Comparison of ENCODE assay signal across 14 cellular contexts in the genomic region with DNA sequence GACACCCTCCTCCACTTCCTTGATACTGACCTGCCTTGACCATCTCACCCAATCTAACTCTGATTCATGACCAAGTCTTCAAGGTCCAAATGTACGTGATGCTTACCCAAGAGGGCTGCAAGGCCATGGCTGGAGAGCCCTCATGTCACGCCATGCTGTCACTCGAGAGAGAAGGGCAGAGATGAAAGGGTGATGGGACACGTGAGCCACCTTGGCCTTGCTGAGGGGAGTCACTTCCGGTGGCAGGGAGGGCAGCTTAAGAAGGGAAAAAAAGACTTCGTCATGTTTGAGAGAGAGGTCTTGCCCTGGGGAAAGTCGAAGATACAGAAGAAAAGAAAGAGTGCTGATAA. TPM values are rescaled to one million over a fixed set of nuclear protein-coding genes. Genes with fewer than 3 reads are reported as not detected.
DNase-seq lines count a peak whose midpoint lies in the region; ATAC-seq and TF ChIP-seq lines count a peak whose summit lies in the region.
"Had no signal": no experiment of that assay in that cellular context is flagged by ENCODE, and none has a peak within 500 bp of the region (broad histone marks: within the 10 kb centered on the region; RNA-seq: fewer than 3 reads in every experiment).

No MANE protein-coding gene starts in this region.

- peaks cover 78 to 89% (median 89%) of the 10 kb centered on the region in 10 experiments for H3K4me1 ChIP-seq in BLaER1 treated with 17β-estradiol and CSF1 and Interleukin-3, amounts not matched to agents 10 nM and 100 nM
- H3K4me1 ChIP-seq in Loucy (ENCODE audit: insufficient read depth, low read length, poor library complexity, severe bottlenecking) (peaks cover 38% of the 10 kb centered on the region), liver (ENCODE audit: control insufficient read depth in 4 of 4, insufficient read depth in 4 of 4, low read length in 3 of 4) (peaks cover 6 to 37% (median 30%) of the 10 kb centered on the region in 4 donors)
- no peaks in the 10 kb centered on the region for H3K4me1 ChIP-seq in CD8-positive, alpha-beta memory T cell (ENCODE audit: insufficient read depth, low read length)

- peaks cover 0 to 2% (median 0%) of the 10 kb centered on the region in 3 donors for H3K36me3 Mint-ChIP-seq in CD8-positive, alpha-beta memory T cell

- H3K27me3 Mint-ChIP-seq in CD8-positive, alpha-beta memory T cell: peaks cover 2 to 4% of the 10 kb centered on the region in 2 donors

- peak overlapping the region in 3 of 11 experiments; percentile 30 to 44 (median 42); a peak in 5 of 22 replicates for H3K9ac ChIP-seq in BLaER1 treated with 17β-estradiol and CSF1 and Interleukin-3, amounts not matched to agents 10 nM and 100 nM
- H3K9ac ChIP-seq in Loucy (ENCODE audit: low read depth, low read length, poor library complexity, severe bottlenecking) (no peak overlapping the region), liver (ENCODE audit: low read depth in 1 of 2, low read length in 2 of 2) (peak overlapping the region in 1 of 2 donors; percentile 40)

- TF ChIP-seq CTCF in 22Rv1 (IDR thresholded peaks at IDR 0.05) (no peak), Loucy (conservative IDR thresholded peaks at IDR 0.05; ENCODE audit: low read length) (no peak), liver (IDR thresholded peaks at IDR 0.05; ENCODE audit: low read depth, low read length, missing input control) (no peak)

- H3K4me1 Mint-ChIP-seq in CD8-positive, alpha-beta memory T cell: peaks cover 12 to 19% (median 14%) of the 10 kb centered on the region in 3 donors

- H3K27me3 ChIP-seq in BLaER1 treated with 17β-estradiol and CSF1 and Interleukin-3, amounts not matched to agents 10 nM and 100 nM: no peaks in the 10 kb centered on the region
- H3K27me3 ChIP-seq in Loucy (ENCODE audit: insufficient read depth, low read length, poor library complexity, severe bottlenecking): no peaks in the 10 kb centered on the region
- no peaks in the 10 kb centered on the region for H3K27me3 ChIP-seq in liver (ENCODE audit: control insufficient read depth in 4 of 4, insufficient read depth in 4 of 4, low read length in 3 of 4)
- no peaks in the 10 kb centered on the region for H3K27me3 ChIP-seq in CD8-positive, alpha-beta memory T cell (ENCODE audit: insufficient read depth, low read length, poor library complexity, severe bottlenecking)

- no peak for DNase-seq in HCEC 1CT
- no peak for DNase-seq in CD8-positive, alpha-beta memory T cell
- no peak for DNase-seq in C1 segment of cervical spinal cord (lab: John Stamatoyannopoulos, UW)
- DNase-seq: DMS 273 treated with DMSO at 0.1 percent for 48 hours, H7, MV-4-11, NCI-H1417 treated with DMSO at 0.1 percent for 48 hours, NCI-H1930, NCI-H82 had no signal

- H3K9me3 ChIP-seq in BLaER1 treated with 17β-estradiol and CSF1 and Interleukin-3, amounts not matched to agents 10 nM and 100 nM (replicated peaks in 1 of 11): no peaks in the 10 kb centered on the region
- H3K9me3 ChIP-seq in Loucy (ENCODE audit: insufficient read depth, low read depth, low read length) (no peaks in the 10 kb centered on the region), liver (ENCODE audit: control insufficient read depth in 4 of 4, low read length in 3 of 4) (no peaks in the 10 kb centered on the region)
- no peaks in the 10 kb centered on the region for H3K9me3 ChIP-seq in CD8-positive, alpha-beta memory T cell (ENCODE audit: low read length)

- no peaks in the 10 kb centered on the region for H3K9me2 ChIP-seq in Loucy (replicated peaks; ENCODE audit: low read depth, low read length)

- H3K4me3 ChIP-seq in BLaER1 treated with 17β-estradiol and CSF1 and Interleukin-3, amounts not matched to agents 10 nM and 100 nM: no peak overlapping the region
- H3K4me3 ChIP-seq in Loucy (ENCODE audit: low read length, poor library complexity, severe bottlenecking) (no peak overlapping the region), liver (ENCODE audit: low read depth in 1 of 3, low read length in 3 of 3) (no peak overlapping the region)
- H3K4me3 ChIP-seq in CD8-positive, alpha-beta memory T cell (ENCODE audit: low read length): no peak overlapping the region

- 82% methylated on average over 7 of the region's 7 CpGs for WGBS in liver

- ATAC-seq in HG03280 (IDR thresholded peaks at IDR 0.05; ENCODE audit: unreplicated experiment): no peak

- TF ChIP-seq RAD21 in liver (IDR thresholded peaks at IDR 0.05): no peak

- CTCF ChIA-PET in CD8-positive, alpha-beta memory T cell (lab: Charles Lee): interaction anchor here (1.3 kb wide), 1 partner anchor 26 kb away, joined by 3 read pairs; no protein-coding TSS in a partner anchor

- H2AFZ ChIP-seq in Loucy (ENCODE audit: low read length): peak overlapping the region; percentile 46

- H3K4me2 ChIP-seq in BLaER1 treated with 17β-estradiol and CSF1 and Interleukin-3, amounts not matched to agents 10 nM and 100 nM: peak overlapping the region; percentile 79 to 97 (median 90)
- H3K4me2 ChIP-seq in Loucy (ENCODE audit: low read depth, low read length, poor library complexity, severe bottlenecking): no peak overlapping the region

- peak overlapping the region in 2 of 7 donors; percentile 42 to 77 for H3K4me3 Mint-ChIP-seq in CD8-positive, alpha-beta memory T cell

- POLR2A ChIA-PET in CD8-positive, alpha-beta memory T cell (lab: Charles Lee): no interaction called here

- peaks cover 0 to 3% (median 0%) of the 10 kb centered on the region in 11 experiments; a peak in 5 of 22 replicates for H3K36me3 ChIP-seq in BLaER1 treated with 17β-estradiol and CSF1 and Interleukin-3, amounts not matched to agents 10 nM and 100 nM
- H3K36me3 ChIP-seq in Loucy (ENCODE audit: insufficient read depth, low read length) (no peaks in the 10 kb centered on the region), liver (ENCODE audit: control insufficient read depth in 4 of 4, insufficient read depth in 3 of 4, low read depth in 1 of 4, low read length in 3 of 4) (no peaks in the 10 kb centered on the region)
- H3K36me3 ChIP-seq in CD8-positive, alpha-beta memory T cell (ENCODE audit: insufficient read depth, low read length): no peaks in the 10 kb centered on the region

- no peak overlapping the region for H3K27ac Mint-ChIP-seq in CD8-positive, alpha-beta memory T cell

- H4K20me1 ChIP-seq in BLaER1 treated with 17β-estradiol and CSF1 and Interleukin-3, amounts not matched to agents 10 nM and 100 nM: peaks cover 5 to 13% (median 10%) of the 10 kb centered on the region in 11 experiments; a peak in 20 of 22 replicates
- H4K20me1 ChIP-seq in Loucy (ENCODE audit: insufficient read depth, low read length, poor library complexity, severe bottlenecking): no peaks in the 10 kb centered on the region

- H3K27ac ChIP-seq in 22Rv1 (peak overlapping the region; percentile 40), liver (ENCODE audit: low read depth in 1 of 2, low read length in 2 of 2) (peak overlapping the region; percentile 63 to 65)
- H3K27ac ChIP-seq in BLaER1 treated with 17β-estradiol and CSF1 and Interleukin-3, amounts not matched to agents 10 nM and 100 nM: peak overlapping the region in 9 of 11 experiments; percentile 80 to 96 (median 93); a peak in 18 of 22 replicates
- H3K27ac ChIP-seq in CD8-positive, alpha-beta memory T cell (ENCODE audit: low read depth, low read length): no peak overlapping the region

- no peaks in the 10 kb centered on the region for H3F3A ChIP-seq in Loucy (ENCODE audit: low read depth)

- H3K9me3 Mint-ChIP-seq in CD8-positive, alpha-beta memory T cell: no peaks in the 10 kb centered on the region

- H3K79me2 ChIP-seq in Loucy (ENCODE audit: insufficient read depth, low read length): peaks cover 9% of the 10 kb centered on the region; the same call in 1 of the 2 replicates

TF ChIP-seq in liver, 16 proteins besides CTCF, POLR2A, EP300 and RAD21 (continues in another document):
- TF ChIP-seq HNF4A (conservative IDR thresholded peaks at IDR 0.05) (no peak), ZBTB33 (IDR thresholded peaks at IDR 0.05) (no peak), EGR1 (IDR thresholded peaks at IDR 0.05; ENCODE audit: low read depth in 2 of 2) (no peak), NR2F2 (IDR thresholded peaks at IDR 0.05) (no peak), SP1 (IDR thresholded peaks at IDR 0.05) (no peak)

RNA-seq across cellular contexts. Expression of gene SCARB1, which starts 3.2 kb away (rescaled TPM):
- total RNA-seq in liver: 100 to 1,000 TPM in 1 of 2 donors, 10 to 100 TPM in 1; 85.3 to 169 TPM
- polyA plus RNA-seq in liver: 100 to 1,000 TPM; 112 to 289 TPM
- total RNA-seq in CD8-positive, alpha-beta memory T cell: 10 to 100 TPM; 20.4 to 21.6 TPM
- 3.6 TPM for polyA plus RNA-seq in CD8-positive, alpha-beta memory T cell

RNA-seq across cellular contexts. Expression of gene UBC, which starts 47.6 kb away (rescaled TPM):
- 100 to 1,000 TPM; 503 to 624 TPM for total RNA-seq in liver
- polyA plus RNA-seq in liver: 100 to 1,000 TPM; 385 to 434 TPM
- 100 to 1,000 TPM; 839 to 849 TPM for total RNA-seq in CD8-positive, alpha-beta memory T cell
- polyA plus RNA-seq in CD8-positive, alpha-beta memory T cell: 1,913 TPM
